In the genomic region with DNA sequence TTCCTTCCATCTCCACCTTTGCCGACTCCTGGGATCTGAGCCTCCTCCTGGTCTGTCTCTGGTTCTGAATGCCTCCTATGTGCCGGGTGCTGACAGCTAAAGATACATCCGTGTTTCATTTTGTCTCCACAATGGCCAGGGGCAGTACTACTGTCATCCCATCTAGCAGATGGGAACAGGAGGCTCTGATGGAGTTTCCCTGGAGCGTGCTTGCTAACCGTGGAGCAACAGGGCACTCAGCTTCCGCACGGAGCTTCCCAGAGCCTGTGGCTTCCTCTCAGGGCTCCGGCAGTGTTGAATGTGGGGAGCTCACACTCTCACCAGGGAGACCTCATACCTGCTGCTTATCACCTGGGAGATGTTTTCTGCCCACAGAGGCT, we compare ENCODE assay signal across 21 cellular contexts. TPM values are rescaled to one million over a fixed set of nuclear protein-coding genes. Genes with fewer than 3 reads are reported as not detected.
DNase-seq lines count a peak whose midpoint lies in the region; ATAC-seq and TF ChIP-seq lines count a peak whose summit lies in the region.
"Had no signal": no experiment of that assay in that cellular context is flagged by ENCODE, and none has a peak within 500 bp of the region (broad histone marks: within the 10 kb centered on the region; RNA-seq: fewer than 3 reads in every experiment).

No MANE protein-coding gene starts in this region.

- no peaks in the 10 kb centered on the region for H3K36me3 Mint-ChIP-seq in activated naive CD4-positive, alpha-beta T cell treated with anti-CD3 and anti-CD28 coated beads, Interleukin-2, amount 50 U/mL, for 24 hours
- no peaks in the 10 kb centered on the region for H3K36me3 Mint-ChIP-seq in activated naive CD4-positive, alpha-beta T cell treated with anti-CD3 and anti-CD28 coated beads for 36 hours (ENCODE audit: low read depth)
- H3K36me3 Mint-ChIP-seq in brain = no peaks in the 10 kb centered on the region
- no peaks in the 10 kb centered on the region for H3K36me3 Mint-ChIP-seq in stimulated activated naive B cell treated with anti-CD40 and anti-IgM and Interleukin-4, amounts not matched to agents 10 μg/mL and 1 μg/mL and 100 μg/mL, for 72 hours
- H3K36me3 Mint-ChIP-seq: activated naive CD8-positive, alpha-beta T cell treated with anti-CD3 and anti-CD28 coated beads for 36 hours; CD8-positive, alpha-beta memory T cell had no signal

- H3K9me3 Mint-ChIP-seq in activated naive CD4-positive, alpha-beta T cell treated with anti-CD3 and anti-CD28 coated beads, Interleukin-2, amount 50 U/mL, for 24 hours = no peaks in the 10 kb centered on the region
- no peaks in the 10 kb centered on the region for H3K9me3 Mint-ChIP-seq in activated naive CD4-positive, alpha-beta T cell treated with anti-CD3 and anti-CD28 coated beads for 36 hours
- H3K9me3 Mint-ChIP-seq in brain = peaks cover 0 to 4% (median 0%) of the 10 kb centered on the region in 5 experiments
- H3K9me3 Mint-ChIP-seq in stimulated activated naive B cell treated with anti-CD40 and anti-IgM and Interleukin-4, amounts not matched to agents 10 μg/mL and 1 μg/mL and 100 μg/mL, for 72 hours = no peaks in the 10 kb centered on the region
- H3K9me3 Mint-ChIP-seq: activated naive CD8-positive, alpha-beta T cell treated with anti-CD3 and anti-CD28 coated beads for 36 hours; CD8-positive, alpha-beta memory T cell; dendritic cell treated with granulocyte-macrophage colony-stimulating factor and Interleukin-4, amounts not matched to agents 40 ng/mL and 50 ng/mL, for 4 days; neural crest cell had no signal

- CTCF ChIA-PET in activated naive CD4-positive, alpha-beta T cell treated with anti-CD3 and anti-CD28 coated beads for 36 hours (lab: Charles Lee) = interaction anchor here (0.6 to 3.3 kb wide), 7 partner anchors 35 to 778 kb away, joined by 3 to 47 read pairs (median 4); a partner anchor contains a TSS

- H3K27ac Mint-ChIP-seq in activated naive CD4-positive, alpha-beta T cell treated with anti-CD3 and anti-CD28 coated beads, Interleukin-2, amount 50 U/mL, for 24 hours = peak overlapping the region; percentile 43
- no peak overlapping the region for H3K27ac Mint-ChIP-seq in activated naive CD4-positive, alpha-beta T cell treated with anti-CD3 and anti-CD28 coated beads for 36 hours
- H3K27ac Mint-ChIP-seq in brain = peak overlapping the region in 3 of 5 experiments; percentile 42 to 87 (median 84)
- H3K27ac Mint-ChIP-seq in stimulated activated naive B cell treated with anti-CD40 and anti-IgM and Interleukin-4, amounts not matched to agents 10 μg/mL and 1 μg/mL and 100 μg/mL, for 72 hours = peak overlapping the region; percentile 56
- H3K27ac Mint-ChIP-seq: dendritic cell treated with granulocyte-macrophage colony-stimulating factor and Interleukin-4, amounts not matched to agents 40 ng/mL and 50 ng/mL, for 4 days had no signal

- no peak for DNase-seq in activated naive CD4-positive, alpha-beta T cell treated with anti-CD3 and anti-CD28 coated beads for 36 hours
- no peak for DNase-seq in stimulated activated naive B cell treated with anti-CD40 and anti-IgM and Interleukin-4, amounts not matched to agents 10 μg/mL and 1 μg/mL and 100 μg/mL, for 72 hours
- no peak for DNase-seq in AG08395 (ENCODE audit: low spot score)
- DNase-seq: activated naive CD8-positive, alpha-beta T cell treated with anti-CD3 and anti-CD28 coated beads for 36 hours; CD8-positive, alpha-beta memory T cell; EL; foreskin fibroblast; hippocampal formation; OCI-M1; stimulated activated CD4-positive, alpha-beta T cell treated with anti-CD3 and anti-CD28 coated beads, Interleukin-4, amount 100 ng/mL, for 4 hours; substantia nigra had no signal

- intact Hi-C loops in activated naive CD4-positive, alpha-beta T cell treated with anti-CD3 and anti-CD28 coated beads for 36 hours (cut with micrococcal nuclease) = no loop called here

- H3K27me3 Mint-ChIP-seq in activated naive CD4-positive, alpha-beta T cell treated with anti-CD3 and anti-CD28 coated beads, Interleukin-2, amount 50 U/mL, for 24 hours = no peaks in the 10 kb centered on the region
- no peaks in the 10 kb centered on the region for H3K27me3 Mint-ChIP-seq in activated naive CD4-positive, alpha-beta T cell treated with anti-CD3 and anti-CD28 coated beads for 36 hours (ENCODE audit: low read depth)
- H3K27me3 Mint-ChIP-seq in brain = peaks cover 23% of the 10 kb centered on the region
- peaks cover 9 to 18% of the 10 kb centered on the region in 2 donors for H3K27me3 Mint-ChIP-seq in stimulated activated naive B cell treated with anti-CD40 and anti-IgM and Interleukin-4, amounts not matched to agents 10 μg/mL and 1 μg/mL and 100 μg/mL, for 72 hours

- H3K4me1 Mint-ChIP-seq in activated naive CD4-positive, alpha-beta T cell treated with anti-CD3 and anti-CD28 coated beads, Interleukin-2, amount 50 U/mL, for 24 hours = peaks cover 7% of the 10 kb centered on the region
- peaks cover 8% of the 10 kb centered on the region for H3K4me1 Mint-ChIP-seq in activated naive CD4-positive, alpha-beta T cell treated with anti-CD3 and anti-CD28 coated beads for 36 hours (ENCODE audit: low read depth)
- H3K4me1 Mint-ChIP-seq in brain = peaks cover 34% of the 10 kb centered on the region
- H3K4me1 Mint-ChIP-seq in stimulated activated naive B cell treated with anti-CD40 and anti-IgM and Interleukin-4, amounts not matched to agents 10 μg/mL and 1 μg/mL and 100 μg/mL, for 72 hours = peaks cover 8 to 10% of the 10 kb centered on the region in 2 donors

- TF ChIP-seq CTCF in brain (conservative IDR thresholded peaks at IDR 0.05) = no peak

- ATAC-seq in stimulated activated naive B cell treated with anti-CD40 and anti-IgM and Interleukin-4, amounts not matched to agents 10 μg/mL and 1 μg/mL and 100 μg/mL, for 72 hours (replicated peaks) = no peak
- no peak for ATAC-seq in GM21367 (IDR thresholded peaks at IDR 0.05; ENCODE audit: unreplicated experiment)

- H3K4me3 Mint-ChIP-seq in activated naive CD4-positive, alpha-beta T cell treated with anti-CD3 and anti-CD28 coated beads, Interleukin-2, amount 50 U/mL, for 24 hours = no peak overlapping the region
- H3K4me3 Mint-ChIP-seq in activated naive CD4-positive, alpha-beta T cell treated with anti-CD3 and anti-CD28 coated beads for 36 hours = no peak overlapping the region
- H3K4me3 Mint-ChIP-seq in brain = no peak overlapping the region
- no peak overlapping the region for H3K4me3 Mint-ChIP-seq in stimulated activated naive B cell treated with anti-CD40 and anti-IgM and Interleukin-4, amounts not matched to agents 10 μg/mL and 1 μg/mL and 100 μg/mL, for 72 hours
- H3K4me3 Mint-ChIP-seq: activated naive CD8-positive, alpha-beta T cell treated with anti-CD3 and anti-CD28 coated beads for 36 hours; dendritic cell treated with granulocyte-macrophage colony-stimulating factor and Interleukin-4, amounts not matched to agents 40 ng/mL and 50 ng/mL, for 4 days had no signal

RNA-seq across cellular contexts. Expression of a gene that starts 11.9 kb away (rescaled TPM):
- not detected for total RNA-seq in activated naive CD4-positive, alpha-beta T cell treated with anti-CD3 and anti-CD28 coated beads for 36 hours
- polyA plus RNA-seq in brain (ENCODE audit: insufficient read depth, low read depth, low replicate concordance) = not detected
- total RNA-seq: activated naive CD8-positive, alpha-beta T cell treated with anti-CD3 and anti-CD28 coated beads for 36 hours; CD8-positive, alpha-beta memory T cell; H4; kidney epithelial cell; neural crest cell; pulmonary artery endothelial cell; SK-MEL-5; smooth muscle cell had no signal
- polyA plus RNA-seq: CD8-positive, alpha-beta memory T cell; smooth muscle cell had no signal

RNA-seq across cellular contexts. Expression of a gene that starts 35.1 kb away (rescaled TPM):
- total RNA-seq in activated naive CD4-positive, alpha-beta T cell treated with anti-CD3 and anti-CD28 coated beads for 36 hours = under 1 TPM; 0.33 to 0.62 TPM
- polyA plus RNA-seq in brain (ENCODE audit: insufficient read depth, low read depth, low replicate concordance) = 0.97 TPM
- total RNA-seq: kidney epithelial cell, neural crest cell, pulmonary artery endothelial cell, smooth muscle cell had no signal

RNA-seq across cellular contexts. Expression of a gene that starts 39.4 kb away (rescaled TPM):
- under 1 TPM; 0.45 to 0.47 TPM for total RNA-seq in activated naive CD4-positive, alpha-beta T cell treated with anti-CD3 and anti-CD28 coated beads for 36 hours
- polyA plus RNA-seq in brain (ENCODE audit: insufficient read depth, low read depth, low replicate concordance) = 10.8 TPM

RNA-seq across cellular contexts. Expression of a gene that starts 40.0 kb away (rescaled TPM):
- 10 to 100 TPM; 20.6 to 23.5 TPM for total RNA-seq in activated naive CD4-positive, alpha-beta T cell treated with anti-CD3 and anti-CD28 coated beads for 36 hours
- polyA plus RNA-seq in brain (ENCODE audit: insufficient read depth, low read depth, low replicate concordance) = 14.7 TPM

RNA-seq across cellular contexts. Expression of a gene that starts 45.0 kb away (rescaled TPM):
- total RNA-seq in activated naive CD4-positive, alpha-beta T cell treated with anti-CD3 and anti-CD28 coated beads for 36 hours = under 1 TPM; 0.05 TPM
- polyA plus RNA-seq in brain (ENCODE audit: insufficient read depth, low read depth, low replicate concordance) = 46.0 TPM
- total RNA-seq: kidney epithelial cell, pulmonary artery endothelial cell had no signal
- polyA plus RNA-seq: CD8-positive, alpha-beta memory T cell; smooth muscle cell had no signal
